In the genomic region with DNA sequence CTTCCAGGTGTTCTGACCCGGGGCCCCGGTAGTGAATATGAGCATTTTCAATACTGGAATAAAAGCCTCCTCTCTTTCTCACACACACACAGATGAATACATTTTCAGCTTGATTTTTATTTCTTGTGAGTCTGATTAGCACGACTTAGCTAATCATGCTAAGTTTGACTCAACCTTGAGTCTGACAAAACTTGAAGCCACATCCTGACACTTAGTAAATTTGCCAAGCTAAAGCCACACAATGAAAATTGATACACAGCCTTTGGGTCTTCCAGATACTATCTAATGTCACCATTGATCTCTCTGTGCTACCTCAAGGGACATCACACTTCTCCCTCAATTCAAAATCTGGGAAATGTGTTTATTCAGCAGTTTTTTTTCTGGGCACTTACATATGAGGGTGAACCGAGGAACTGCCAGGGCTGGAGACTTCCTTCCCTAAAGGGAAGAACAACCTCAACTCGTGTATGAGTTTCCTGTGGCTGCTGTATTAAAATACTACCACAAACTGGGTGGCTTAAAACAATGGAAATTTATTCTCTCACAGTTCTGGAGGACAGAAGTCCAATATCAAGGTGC, we compare ENCODE assay signal across 19 cellular contexts. TPM values are rescaled to one million over a fixed set of nuclear protein-coding genes. Genes with fewer than 3 reads are reported as not detected.
A peak's percentile ranks its signal among the peaks of the same experiment; 100 is the strongest.
DNase-seq lines count a peak whose midpoint lies in the region; ATAC-seq and TF ChIP-seq lines count a peak whose summit lies in the region.
"Had no signal": no experiment of that assay in that cellular context is flagged by ENCODE, and none has a peak within 500 bp of the region (broad histone marks: within the 10 kb centered on the region; RNA-seq: fewer than 3 reads in every experiment).

No MANE protein-coding gene starts in this region.

- ATAC-seq in activated CD8-positive, alpha-beta T cell treated with anti-CD3 and anti-CD28 coated beads, Interleukin-2, amount 10 ng/mL, durations not matched to agents 7 days and 5 days: no peak
- ATAC-seq in activated CD8-positive, alpha-beta T cell treated with anti-CD3 and anti-CD28 coated beads for 36 hours: no peak
- ATAC-seq in upper lobe of right lung (peak; percentile 26), HG02571 (IDR thresholded peaks at IDR 0.05; ENCODE audit: unreplicated experiment) (no peak), GM21529 (IDR thresholded peaks at IDR 0.05; ENCODE audit: unreplicated experiment) (no peak), GM18498 (IDR thresholded peaks at IDR 0.05; ENCODE audit: unreplicated experiment) (no peak)

- POLR2A ChIA-PET in activated CD8-positive, alpha-beta T cell treated with anti-CD3 and anti-CD28 coated beads, Interleukin-2, amount 10 ng/mL, durations not matched to agents 7 days and 5 days (lab: Charles Lee): no interaction called here
- POLR2A ChIA-PET in activated CD8-positive, alpha-beta T cell treated with anti-CD3 and anti-CD28 coated beads for 36 hours (lab: Charles Lee): no interaction called here

- no peaks in the 10 kb centered on the region for H3K9me3 ChIP-seq in Loucy (ENCODE audit: insufficient read depth, low read depth, low read length)
- no peaks in the 10 kb centered on the region for H3K9me3 ChIP-seq in upper lobe of right lung

- H3K4me1 ChIP-seq in Loucy (ENCODE audit: insufficient read depth, low read length, poor library complexity, severe bottlenecking) (peaks cover 9% of the 10 kb centered on the region), upper lobe of right lung (no peaks in the 10 kb centered on the region)

- H3K4me3 ChIP-seq in Loucy (ENCODE audit: low read length, poor library complexity, severe bottlenecking) (no peak overlapping the region), upper lobe of right lung (no peak overlapping the region)

- CTCF ChIA-PET in activated CD8-positive, alpha-beta T cell treated with anti-CD3 and anti-CD28 coated beads, Interleukin-2, amount 10 ng/mL, durations not matched to agents 7 days and 5 days (lab: Charles Lee): interaction anchor here (1.7 to 1.8 kb wide), 2 partner anchors 19 to 22 kb away, joined by 5 to 7 read pairs; a partner anchor contains a TSS
- CTCF ChIA-PET in activated CD8-positive, alpha-beta T cell treated with anti-CD3 and anti-CD28 coated beads for 36 hours (lab: Charles Lee): no interaction called here

- H3K27me3 ChIP-seq in Loucy (ENCODE audit: insufficient read depth, low read length, poor library complexity, severe bottlenecking): no peaks in the 10 kb centered on the region
- H3K27me3 ChIP-seq in upper lobe of right lung: no peaks in the 10 kb centered on the region

- H3K4me3 Mint-ChIP-seq in activated CD8-positive, alpha-beta T cell treated with anti-CD3 and anti-CD28 coated beads, Interleukin-2, amount 10 ng/mL, durations not matched to agents 7 days and 5 days: no peak overlapping the region
- H3K4me3 Mint-ChIP-seq in activated CD8-positive, alpha-beta T cell treated with anti-CD3 and anti-CD28 coated beads for 36 hours: no peak overlapping the region
- no peak overlapping the region for H3K4me3 Mint-ChIP-seq in dendritic cell treated with granulocyte-macrophage colony-stimulating factor and Interleukin-4, amounts not matched to agents 40 ng/mL and 50 ng/mL, for 4 days
- H3K4me3 Mint-ChIP-seq: CD14-positive monocyte, IgD-negative memory B cell had no signal

- H3K9me3 Mint-ChIP-seq in activated CD8-positive, alpha-beta T cell treated with anti-CD3 and anti-CD28 coated beads, Interleukin-2, amount 10 ng/mL, durations not matched to agents 7 days and 5 days (ENCODE audit: insufficient read depth): no peaks in the 10 kb centered on the region
- no peaks in the 10 kb centered on the region for H3K9me3 Mint-ChIP-seq in activated CD8-positive, alpha-beta T cell treated with anti-CD3 and anti-CD28 coated beads for 36 hours
- H3K9me3 Mint-ChIP-seq in dendritic cell treated with granulocyte-macrophage colony-stimulating factor and Interleukin-4, amounts not matched to agents 40 ng/mL and 50 ng/mL, for 4 days: no peaks in the 10 kb centered on the region
- H3K9me3 Mint-ChIP-seq: CD14-positive monocyte had no signal

- DNase-seq in activated CD8-positive, alpha-beta T cell treated with anti-CD3 and anti-CD28 coated beads, Interleukin-2, amount 10 ng/mL, durations not matched to agents 7 days and 5 days: no peak
- DNase-seq in activated CD8-positive, alpha-beta T cell treated with anti-CD3 and anti-CD28 coated beads for 36 hours: no peak
- no peak for DNase-seq in upper lobe of right lung
- DNase-seq: COR-L47, GF-D8, H7, NCI-H1105, NCI-H1694, NCI-H510A treated with DMSO at 0.1 percent for 48 hours, NCI-H82 had no signal

- no peak for TF ChIP-seq CTCF in activated CD8-positive, alpha-beta T cell treated with anti-CD3 and anti-CD28 coated beads for 36 hours (IDR thresholded peaks at IDR 0.05)
- TF ChIP-seq CTCF in Loucy (conservative IDR thresholded peaks at IDR 0.05; ENCODE audit: low read length) (no peak), upper lobe of right lung (IDR thresholded peaks at IDR 0.05) (no peak)

- no peak overlapping the region for H3K27ac ChIP-seq in upper lobe of right lung

- no peaks in the 10 kb centered on the region for H3K36me3 Mint-ChIP-seq in activated CD8-positive, alpha-beta T cell treated with anti-CD3 and anti-CD28 coated beads, Interleukin-2, amount 10 ng/mL, durations not matched to agents 7 days and 5 days (ENCODE audit: low read depth)
- no peaks in the 10 kb centered on the region for H3K36me3 Mint-ChIP-seq in activated CD8-positive, alpha-beta T cell treated with anti-CD3 and anti-CD28 coated beads for 36 hours (ENCODE audit: low read depth)
- no peaks in the 10 kb centered on the region for H3K36me3 Mint-ChIP-seq in dendritic cell treated with granulocyte-macrophage colony-stimulating factor and Interleukin-4, amounts not matched to agents 40 ng/mL and 50 ng/mL, for 4 days (ENCODE audit: low read depth)
- H3K36me3 Mint-ChIP-seq: CD14-positive monocyte had no signal

- intact Hi-C loops in activated CD8-positive, alpha-beta T cell treated with anti-CD3 and anti-CD28 coated beads for 36 hours (cut with micrococcal nuclease): no loop called here
- intact Hi-C loops in dendritic cell treated with granulocyte-macrophage colony-stimulating factor and Interleukin-4, amounts not matched to agents 40 ng/mL and 50 ng/mL, for 4 days (cut with micrococcal nuclease): no loop called here
- intact Hi-C loops in upper lobe of right lung (cut with DNase I): no loop called here

- H3K27ac Mint-ChIP-seq in activated CD8-positive, alpha-beta T cell treated with anti-CD3 and anti-CD28 coated beads, Interleukin-2, amount 10 ng/mL, durations not matched to agents 7 days and 5 days: peak overlapping the region; percentile 32
- H3K27ac Mint-ChIP-seq in activated CD8-positive, alpha-beta T cell treated with anti-CD3 and anti-CD28 coated beads for 36 hours: no peak overlapping the region
- H3K27ac Mint-ChIP-seq in dendritic cell treated with granulocyte-macrophage colony-stimulating factor and Interleukin-4, amounts not matched to agents 40 ng/mL and 50 ng/mL, for 4 days: peak overlapping the region; percentile 57
- H3K27ac Mint-ChIP-seq: IgD-negative memory B cell had no signal

- H3K9me2 ChIP-seq in Loucy (replicated peaks; ENCODE audit: low read depth, low read length): no peaks in the 10 kb centered on the region

- no peaks in the 10 kb centered on the region for H3F3A ChIP-seq in Loucy (ENCODE audit: low read depth)

- no peak overlapping the region for H3K9ac ChIP-seq in Loucy (ENCODE audit: low read depth, low read length, poor library complexity, severe bottlenecking)

- peak overlapping the region; percentile 83 for H2AFZ ChIP-seq in Loucy (ENCODE audit: low read length)

- H3K4me1 Mint-ChIP-seq in activated CD8-positive, alpha-beta T cell treated with anti-CD3 and anti-CD28 coated beads, Interleukin-2, amount 10 ng/mL, durations not matched to agents 7 days and 5 days (ENCODE audit: low read depth): peaks cover 15% of the 10 kb centered on the region
- no peaks in the 10 kb centered on the region for H3K4me1 Mint-ChIP-seq in activated CD8-positive, alpha-beta T cell treated with anti-CD3 and anti-CD28 coated beads for 36 hours (ENCODE audit: low read depth)
- peaks cover 13% of the 10 kb centered on the region for H3K4me1 Mint-ChIP-seq in dendritic cell treated with granulocyte-macrophage colony-stimulating factor and Interleukin-4, amounts not matched to agents 40 ng/mL and 50 ng/mL, for 4 days (ENCODE audit: low read depth)
- H3K4me1 Mint-ChIP-seq: IgD-negative memory B cell had no signal

- no peaks in the 10 kb centered on the region for H3K36me3 ChIP-seq in Loucy (ENCODE audit: insufficient read depth, low read length)
- H3K36me3 ChIP-seq in upper lobe of right lung: no peaks in the 10 kb centered on the region

- peaks cover 8% of the 10 kb centered on the region for H3K27me3 Mint-ChIP-seq in activated CD8-positive, alpha-beta T cell treated with anti-CD3 and anti-CD28 coated beads, Interleukin-2, amount 10 ng/mL, durations not matched to agents 7 days and 5 days (ENCODE audit: low read depth)
- H3K27me3 Mint-ChIP-seq in activated CD8-positive, alpha-beta T cell treated with anti-CD3 and anti-CD28 coated beads for 36 hours: peaks cover 5% of the 10 kb centered on the region
- H3K27me3 Mint-ChIP-seq in dendritic cell treated with granulocyte-macrophage colony-stimulating factor and Interleukin-4, amounts not matched to agents 40 ng/mL and 50 ng/mL, for 4 days: no peaks in the 10 kb centered on the region
- H3K27me3 Mint-ChIP-seq: IgD-negative memory B cell had no signal

- peak overlapping the region; percentile 31 for H3K4me2 ChIP-seq in Loucy (ENCODE audit: low read depth, low read length, poor library complexity, severe bottlenecking)

- no peaks in the 10 kb centered on the region for H3K79me2 ChIP-seq in Loucy (ENCODE audit: insufficient read depth, low read length)

- H4K20me1 ChIP-seq in Loucy (ENCODE audit: insufficient read depth, low read length, poor library complexity, severe bottlenecking): no peaks in the 10 kb centered on the region

RNA-seq across cellular contexts. Expression of a gene that starts 18.6 kb away (rescaled TPM):
- total RNA-seq in activated CD8-positive, alpha-beta T cell treated with anti-CD3 and anti-CD28 coated beads, Interleukin-2, amount 10 ng/mL, durations not matched to agents 7 days and 5 days: not detected
- under 1 TPM in 1 of 2 experiments, not detected in 1; 0.11 TPM for total RNA-seq in activated CD8-positive, alpha-beta T cell treated with anti-CD3 and anti-CD28 coated beads for 36 hours
- total RNA-seq in upper lobe of right lung: 2.5 TPM
- total RNA-seq: Daoy, HT-29 had no signal
